Comparison of ENCODE assay signal across 20 cellular contexts in genomic region chr6:14925025-14925595, GRCh38.
A peak's percentile ranks its signal among the peaks of the same experiment; 100 is the strongest.
DNase-seq lines count a peak whose midpoint lies in the region; ATAC-seq and TF ChIP-seq lines count a peak whose summit lies in the region.
"Had no signal": no experiment of that assay in that cellular context is flagged by ENCODE, and none has a peak within 500 bp of the region (broad histone marks: within the 10 kb centered on the region; RNA-seq: fewer than 3 reads in every experiment).

No MANE protein-coding gene starts in this region.

- H3K4me1 Mint-ChIP-seq in brain (peaks cover 61% of the 10 kb centered on the region), neural progenitor cell (peaks cover 50% of the 10 kb centered on the region)

- H4K20me1 ChIP-seq in neural progenitor cell (ENCODE audit: low read depth) = peaks cover 2% of the 10 kb centered on the region

- H3K27ac ChIP-seq in neural progenitor cell = no peak overlapping the region
- H3K27ac ChIP-seq: left ventricle myocardium inferior, SK-N-MC had no signal

- no peaks in the 10 kb centered on the region for H3K9me3 ChIP-seq in neural progenitor cell (ENCODE audit: low read depth)
- H3K9me3 ChIP-seq: left ventricle myocardium inferior, stomach, upper lobe of left lung had no signal

- H3K27ac Mint-ChIP-seq in brain (peak overlapping the region in 3 of 5 experiments; percentile 25 to 78 (median 76)), neural progenitor cell (peak overlapping the region; percentile 58)
- H3K27ac Mint-ChIP-seq: activated CD8-positive, alpha-beta T cell treated with anti-CD3 and anti-CD28 coated beads for 36 hours had no signal

- H3K27me3 Mint-ChIP-seq in brain (peaks cover 10% of the 10 kb centered on the region), neural progenitor cell (ENCODE audit: insufficient read depth, low read depth) (peaks cover 13% of the 10 kb centered on the region)
- H3K27me3 Mint-ChIP-seq: activated CD8-positive, alpha-beta T cell treated with anti-CD3 and anti-CD28 coated beads for 36 hours had no signal

- H3K4me1 ChIP-seq in neural progenitor cell = peaks cover 44% of the 10 kb centered on the region

- H3K27me3 ChIP-seq in neural progenitor cell = no peaks in the 10 kb centered on the region
- H3K27me3 ChIP-seq: stomach, upper lobe of left lung had no signal

- ATAC-seq in esophagus mucosa = no peak
- ATAC-seq in GM18861 (IDR thresholded peaks at IDR 0.05; ENCODE audit: unreplicated experiment) = no peak
- no peak for ATAC-seq in GM18907 (IDR thresholded peaks at IDR 0.05; ENCODE audit: unreplicated experiment)
- ATAC-seq: activated CD8-positive, alpha-beta T cell treated with anti-CD3 and anti-CD28 coated beads for 36 hours had no signal

- peaks cover 28% of the 10 kb centered on the region for H3F3A ChIP-seq in neural progenitor cell (ENCODE audit: low read depth)

- H3K9ac ChIP-seq in neural progenitor cell = no peak overlapping the region

- peaks cover 0 to 6% (median 3%) of the 10 kb centered on the region in 5 experiments for H3K9me3 Mint-ChIP-seq in brain
- H3K9me3 Mint-ChIP-seq in neural progenitor cell = no peaks in the 10 kb centered on the region
- H3K9me3 Mint-ChIP-seq: activated CD8-positive, alpha-beta T cell treated with anti-CD3 and anti-CD28 coated beads for 36 hours; CD8-positive, alpha-beta memory T cell; neural crest cell had no signal

- H3K4me2 ChIP-seq in neural progenitor cell = peak overlapping the region; percentile 56
- H3K4me2 ChIP-seq: smooth muscle cell had no signal

- H3K4me3 ChIP-seq in neural progenitor cell = no peak overlapping the region
- H3K4me3 ChIP-seq: left ventricle myocardium inferior, SK-N-MC, smooth muscle cell, stomach, upper lobe of left lung had no signal

- peak overlapping the region in 3 of 5 experiments; percentile 24 to 51 (median 28) for H3K4me3 Mint-ChIP-seq in brain
- H3K4me3 Mint-ChIP-seq in neural progenitor cell = no peak overlapping the region
- H3K4me3 Mint-ChIP-seq: activated CD8-positive, alpha-beta T cell treated with anti-CD3 and anti-CD28 coated beads for 36 hours; CD8-positive, alpha-beta memory T cell; neural crest cell had no signal

- DNase-seq in EH (ENCODE audit: low read depth) = peak; percentile 50
- peak; percentile 75 for DNase-seq in NCI-H2171 (lab: John Stamatoyannopoulos, UW)
- DNase-seq in neural progenitor cell (ENCODE audit: low spot score) = no peak
- DNase-seq in kidney tubule cell (ENCODE audit: low spot score) = no peak
- DNase-seq: activated CD8-positive, alpha-beta T cell treated with anti-CD3 and anti-CD28 coated beads for 36 hours; activated naive CD4-positive, alpha-beta T cell treated with Interleukin-2 at 50 U/mL for 16 hours; anterior cingulate cortex; CD8-positive, alpha-beta memory T cell; central memory CD4-positive, alpha-beta T cell; DMS79; left ventricle myocardium inferior; stomach; upper lobe of left lung had no signal

- no peak overlapping the region for H2AFZ ChIP-seq in neural progenitor cell (replicated peaks)

- no peaks in the 10 kb centered on the region for H3K79me2 ChIP-seq in neural progenitor cell (ENCODE audit: low read depth)

- no peaks in the 10 kb centered on the region for H3K36me3 ChIP-seq in neural progenitor cell
- H3K36me3 ChIP-seq: left ventricle myocardium inferior, stomach, upper lobe of left lung had no signal

- H3K36me3 Mint-ChIP-seq in brain (no peaks in the 10 kb centered on the region), neural progenitor cell (no peaks in the 10 kb centered on the region)
- H3K36me3 Mint-ChIP-seq: CD8-positive, alpha-beta memory T cell had no signal

- TF ChIP-seq CTCF in brain (conservative IDR thresholded peaks at IDR 0.05) = no peak
- no peak for TF ChIP-seq CTCF in neural progenitor cell (IDR thresholded peaks at IDR 0.05)

Comparison
In these comparisons a context has a peak if more than half of its experiments do, and no peak if none do; other contexts are left out.
1. DNase-seq: peak in EH (single experiment) and NCI-H2171 (single experiment); none in neural progenitor cell (single experiment) and kidney tubule cell (single experiment).